In genomic region chr3:40877651-40878463, GRCh38 we compare ENCODE assay signal across 10 cellular contexts.
DNase-seq lines count a peak whose midpoint lies in the region; ATAC-seq, FAIRE-seq and TF ChIP-seq lines count a peak whose summit lies in the region.
"Had no signal": no experiment of that assay in that cellular context is flagged by ENCODE, and none has a peak within 500 bp of the region (broad histone marks: within the 10 kb centered on the region; RNA-seq: fewer than 3 reads in every experiment).

No MANE protein-coding gene starts in this region.

- H3K79me2 ChIP-seq in astrocyte (ENCODE audit: insufficient read depth, low read length) = no peaks in the 10 kb centered on the region

- H3K27me3 Mint-ChIP-seq in astrocyte (ENCODE audit: low read depth, unreplicated experiment) = no peaks in the 10 kb centered on the region
- peaks cover 4% of the 10 kb centered on the region for H3K27me3 Mint-ChIP-seq in nephron (ENCODE audit: low read depth)
- H3K27me3 Mint-ChIP-seq in activated CD4-positive, alpha-beta T cell treated with anti-CD3 and anti-CD28 coated beads for 36 hours = no peaks in the 10 kb centered on the region

- H3K36me3 ChIP-seq in astrocyte (ENCODE audit: insufficient read depth, low read length) (no peaks in the 10 kb centered on the region), gastroesophageal sphincter (no peaks in the 10 kb centered on the region), tibial nerve (no peaks in the 10 kb centered on the region)

- 6 to 17% methylated on average over 4 to 8 of the region's 11 CpGs for WGBS in gastroesophageal sphincter (ENCODE audit: low coverage in 1 of 2), 2 donors
- WGBS in tibial nerve, 2 donors = 8 to 14% methylated on average over 11 of the region's 11 CpGs

- H3K4me3 Mint-ChIP-seq in astrocyte (ENCODE audit: unreplicated experiment) (no peak overlapping the region), nephron (peak overlapping the region in 1 of 3 experiments; percentile 30)
- no peak overlapping the region for H3K4me3 Mint-ChIP-seq in activated CD4-positive, alpha-beta T cell treated with anti-CD3 and anti-CD28 coated beads for 36 hours
- H3K4me3 Mint-ChIP-seq: naive thymus-derived CD4-positive, alpha-beta T cell had no signal

- intact Hi-C loops in activated CD4-positive, alpha-beta T cell treated with anti-CD3 and anti-CD28 coated beads for 36 hours (cut with DNase I, micrococcal nuclease) = no loop called here

- H3K4me2 ChIP-seq in astrocyte (ENCODE audit: low read length) = peak overlapping the region; percentile 69

- TF ChIP-seq EP300 in gastroesophageal sphincter (IDR thresholded peaks at IDR 0.05) (no peak), tibial nerve (IDR thresholded peaks at IDR 0.05) (peak in 1 of 2 donors; percentile 98)

- TF ChIP-seq POLR2A in gastroesophageal sphincter (IDR thresholded peaks at IDR 0.05) (no peak), tibial nerve (IDR thresholded peaks at IDR 0.05) (no peak)

- peak; percentile 17 for FAIRE-seq in astrocyte (lab: Jason Lieb, UNC)

- H3K36me3 Mint-ChIP-seq in astrocyte (ENCODE audit: low read depth, unreplicated experiment) (no peaks in the 10 kb centered on the region), nephron (ENCODE audit: low read depth) (no peaks in the 10 kb centered on the region)
- H3K36me3 Mint-ChIP-seq in activated CD4-positive, alpha-beta T cell treated with anti-CD3 and anti-CD28 coated beads for 36 hours (ENCODE audit: low read depth) = no peaks in the 10 kb centered on the region
- H3K36me3 Mint-ChIP-seq: naive thymus-derived CD4-positive, alpha-beta T cell had no signal

- H2AFZ ChIP-seq in astrocyte (ENCODE audit: low read depth, low read length) = peak overlapping the region; percentile 5

- H4K20me1 ChIP-seq in astrocyte (ENCODE audit: insufficient read depth, low read length) = no peaks in the 10 kb centered on the region

- H3K27me3 ChIP-seq in astrocyte (ENCODE audit: insufficient read depth, low read length) (no peaks in the 10 kb centered on the region), gastroesophageal sphincter (no peaks in the 10 kb centered on the region), tibial nerve (no peaks in the 10 kb centered on the region)

- peak overlapping the region; percentile 1 for H3K27ac ChIP-seq in astrocyte (ENCODE audit: low read depth, low read length)
- peak overlapping the region; percentile 76 to 87 (median 82) for H3K27ac ChIP-seq in gastroesophageal sphincter
- peak overlapping the region; percentile 19 to 88 (median 52) for H3K27ac ChIP-seq in tibial nerve

- ATAC-seq in gastroesophageal sphincter (peak; percentile 84), GM21786 (IDR thresholded peaks at IDR 0.05; ENCODE audit: unreplicated experiment) (no peak)
- no peak for ATAC-seq in activated CD4-positive, alpha-beta T cell treated with anti-CD3 and anti-CD28 coated beads for 36 hours
- ATAC-seq: naive thymus-derived CD4-positive, alpha-beta T cell had no signal

- TF ChIP-seq CTCF in astrocyte (IDR thresholded peaks at IDR 0.05; ENCODE audit: insufficient read depth, low read depth, low read length) (no peak), gastroesophageal sphincter (IDR thresholded peaks at IDR 0.05) (peak in 1 of 4 experiments; percentile 11), nephron (IDR thresholded peaks at IDR 0.05; ENCODE audit: unreplicated experiment in 3 of 3) (no peak), tibial nerve (IDR thresholded peaks at IDR 0.05) (peak in 1 of 5 experiments; percentile 28), GM10266 (IDR thresholded peaks at IDR 0.05; ENCODE audit: control insufficient read depth, insufficient read depth, low read depth, missing control alignments) (no peak)

- CTCF ChIA-PET in activated CD4-positive, alpha-beta T cell treated with anti-CD3 and anti-CD28 coated beads for 36 hours (lab: Charles Lee) = no interaction called here

- H3K9ac ChIP-seq in astrocyte (ENCODE audit: low read length) = no peak overlapping the region

- H3K27ac Mint-ChIP-seq in astrocyte (ENCODE audit: unreplicated experiment) (no peak overlapping the region), nephron (peak overlapping the region in 2 of 3 experiments; percentile 96 to 98)
- no peak overlapping the region for H3K27ac Mint-ChIP-seq in activated CD4-positive, alpha-beta T cell treated with anti-CD3 and anti-CD28 coated beads for 36 hours
- H3K27ac Mint-ChIP-seq: naive thymus-derived CD4-positive, alpha-beta T cell had no signal

- H3K9me3 Mint-ChIP-seq in astrocyte (ENCODE audit: unreplicated experiment) = peaks cover 3% of the 10 kb centered on the region
- H3K9me3 Mint-ChIP-seq in nephron = peaks cover 2% of the 10 kb centered on the region
- no peaks in the 10 kb centered on the region for H3K9me3 Mint-ChIP-seq in activated CD4-positive, alpha-beta T cell treated with anti-CD3 and anti-CD28 coated beads for 36 hours (ENCODE audit: low read depth)

- peak; percentile 84 for DNase-seq in astrocyte (ENCODE audit: low read depth)
- DNase-seq in tibial nerve (ENCODE audit: low spot score in 2 of 2) = peak; percentile 44 to 61
- DNase-seq in activated CD4-positive, alpha-beta T cell treated with anti-CD3 and anti-CD28 coated beads for 36 hours = no peak
- no peak for DNase-seq in NCI-H345 treated with DMSO at 0.1 percent for 48 hours (lab: John Stamatoyannopoulos, UW; ENCODE audit: unreplicated experiment)
- no peak for DNase-seq in GM10266 (ENCODE audit: extremely low spot score)
- DNase-seq: activated naive CD4-positive, alpha-beta T cell; naive thymus-derived CD4-positive, alpha-beta T cell had no signal

- no peaks in the 10 kb centered on the region for H3K9me3 ChIP-seq in astrocyte (ENCODE audit: insufficient read depth, low read depth, low read length)
- H3K9me3 ChIP-seq in gastroesophageal sphincter = no peaks in the 10 kb centered on the region
- H3K9me3 ChIP-seq in tibial nerve = no peaks in the 10 kb centered on the region

- peaks cover 35% of the 10 kb centered on the region for H3K4me1 Mint-ChIP-seq in astrocyte (ENCODE audit: low read depth, unreplicated experiment)
- H3K4me1 Mint-ChIP-seq in nephron = peaks cover 62% of the 10 kb centered on the region
- H3K4me1 Mint-ChIP-seq in activated CD4-positive, alpha-beta T cell treated with anti-CD3 and anti-CD28 coated beads for 36 hours = no peaks in the 10 kb centered on the region

- POLR2A ChIA-PET in activated CD4-positive, alpha-beta T cell treated with anti-CD3 and anti-CD28 coated beads for 36 hours (lab: Charles Lee) = interaction anchor here (0.6 kb wide), 1 partner anchor 32 kb away, joined by 3 read pairs; no protein-coding TSS in a partner anchor

- H3K4me1 ChIP-seq in astrocyte (ENCODE audit: insufficient read depth, low read length) = peaks cover 9% of the 10 kb centered on the region
- H3K4me1 ChIP-seq in gastroesophageal sphincter = peaks cover 21 to 42% (median 23%) of the 10 kb centered on the region in 3 donors
- peaks cover 5 to 43% (median 20%) of the 10 kb centered on the region in 4 donors for H3K4me1 ChIP-seq in tibial nerve

- no peak overlapping the region for H3K4me3 ChIP-seq in astrocyte (ENCODE audit: insufficient read depth, low read depth, low read length)
- H3K4me3 ChIP-seq in gastroesophageal sphincter = peak overlapping the region in 1 of 2 donors; percentile 9
- no peak overlapping the region for H3K4me3 ChIP-seq in tibial nerve

Comparison
In these comparisons a context has a peak if more than half of its experiments do, and no peak if none do; other contexts are left out.
1. DNase-seq: peak in astrocyte (single experiment) and tibial nerve (2 of 2); none in activated CD4-positive, alpha-beta T cell treated with anti-CD3 and anti-CD28 coated beads for 36 hours (single experiment), NCI-H345 treated with DMSO at 0.1 percent for 48 hours (single experiment) and GM10266 (single experiment).
2. H3K27ac ChIP-seq: peak in every context shown above with its lines; median percentile 82 in gastroesophageal sphincter; 52 in tibial nerve; 1 in astrocyte.
3. H3K27ac Mint-ChIP-seq: peak in nephron (2 of 3); none in astrocyte (single experiment) and activated CD4-positive, alpha-beta T cell treated with anti-CD3 and anti-CD28 coated beads for 36 hours (single experiment).